ENCODE assay signal across 7 cellular contexts in the genomic region with DNA sequence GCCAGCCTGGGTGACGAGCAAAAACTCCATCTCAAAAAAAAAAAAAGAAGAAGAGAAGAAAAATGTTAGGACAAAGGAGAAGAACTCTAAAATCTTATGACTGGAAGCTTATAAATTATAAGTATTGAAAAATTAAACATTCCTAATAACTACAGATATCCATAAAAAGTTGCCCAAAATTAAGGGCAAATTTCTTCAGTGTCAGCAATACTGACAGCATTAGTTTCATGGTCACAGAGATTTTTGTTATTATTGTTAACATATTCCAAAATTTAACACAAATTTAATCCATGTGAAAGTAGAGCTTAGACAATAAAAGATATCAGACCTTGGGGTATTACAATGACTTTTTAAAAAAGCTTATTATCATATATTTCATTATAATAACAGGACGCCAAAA.
"Had no signal": no experiment of that assay in that cellular context is flagged by ENCODE, and none has a peak within 500 bp of the region (broad histone marks: within the 10 kb centered on the region; RNA-seq: fewer than 3 reads in every experiment).

No MANE protein-coding gene starts in this region.

- DNase-seq: H9, HCEC 1CT, KG1 had no signal

- H3K4me3 ChIP-seq: GM23338 had no signal

- H3K4me2 ChIP-seq: GM23338 had no signal

- H3K27ac ChIP-seq: HL-60 had no signal

- H2AFZ ChIP-seq: GM23338 had no signal

- FAIRE-seq: H1, H54 had no signal

- ATAC-seq: GM23338 had no signal
